In the genomic region with DNA sequence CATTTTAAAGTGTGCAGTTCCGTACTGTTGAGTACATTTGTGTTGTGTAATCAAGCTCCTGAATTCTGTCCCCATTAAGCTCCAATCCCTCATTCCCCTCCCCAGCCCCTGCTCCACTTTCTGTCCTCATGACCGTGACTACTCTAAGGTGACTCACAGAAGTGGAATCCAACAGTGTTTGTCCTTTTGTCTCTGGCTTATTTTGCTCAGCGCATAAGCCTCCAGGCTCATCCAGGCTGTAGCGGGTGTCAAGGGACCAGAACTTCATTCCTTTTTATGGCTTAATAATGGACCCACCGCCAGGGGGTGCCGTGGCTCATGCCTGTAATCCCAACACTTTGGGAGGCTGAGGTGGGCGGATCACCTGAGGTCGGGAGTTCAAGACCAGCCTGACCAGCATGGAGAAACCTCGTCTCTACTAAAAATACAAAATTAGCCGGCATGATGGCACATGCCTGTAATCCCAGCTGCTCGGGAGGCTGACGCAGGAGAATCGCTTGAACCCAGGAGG, we compare ENCODE assay signal across 8 cellular contexts. TPM values are rescaled to one million over a fixed set of nuclear protein-coding genes. Genes with fewer than 3 reads are reported as not detected.
DNase-seq lines count a peak whose midpoint lies in the region; ATAC-seq, FAIRE-seq and TF ChIP-seq lines count a peak whose summit lies in the region.
"Not testable (repeated sequence)": the region's sequence is repeated elsewhere in the genome, so short reads cannot be mapped to it uniquely, and the experiment has no call there.

No MANE protein-coding gene starts in this region.

- H3K4ac ChIP-seq in H1 (replicated peaks; ENCODE audit: insufficient read length, low read depth, low read length), result not testable (repeated sequence)

- not testable (repeated sequence) for H3K9ac ChIP-seq in H1 (replicated peaks in 1 of 4; ENCODE audit: extremely low read depth in 1 of 4, low read depth in 3 of 4, low read length in 3 of 4)

- H3K79me1 ChIP-seq in H1 (ENCODE audit: low read depth, low read length), result not testable (repeated sequence)

- not testable (repeated sequence) for H2BK20ac ChIP-seq in H1 (ENCODE audit: low read length)

- not testable (repeated sequence) for H3K23ac ChIP-seq in H1 (ENCODE audit: insufficient read length)

- not testable (repeated sequence) for H3K9me3 ChIP-seq in SJSA1 (replicated peaks); H1 (ENCODE audit: insufficient read depth in 2 of 2, low read depth in 1 of 2, low read length in 1 of 2); left lung

- not testable (repeated sequence) for H2BK15ac ChIP-seq in H1 (ENCODE audit: low read length)

- not testable (repeated sequence) for H3K4me3 Mint-ChIP-seq in GM23338; activated T-cell treated with anti-CD3 and anti-CD28 coated beads, Interleukin-2, amount 50 U/mL, for 24 hours

- intact Hi-C loops in left lung (cut with DNase I), result loop anchor here in 1 of 2 donors (5.0 kb wide), 1 partner anchor 70 kb away; no protein-coding TSS in a partner anchor

- TF ChIP-seq POLR2A in H1 (IDR thresholded peaks at IDR 0.05; ENCODE audit: control extremely low read depth in 1 of 2, low read depth in 2 of 2, low read length in 2 of 2), result not testable (repeated sequence)

- not testable (repeated sequence) for H4K5ac ChIP-seq in H1 (ENCODE audit: insufficient read length, low read depth, low read length)

- H3K14ac ChIP-seq in H1 (ENCODE audit: insufficient read length), result not testable (repeated sequence)

- ATAC-seq in GM23338, result not testable (repeated sequence)
- ATAC-seq in left lung, result peak; percentile 5

- H3K36me3 Mint-ChIP-seq in GM23338 (ENCODE audit: low read depth); activated T-cell treated with anti-CD3 and anti-CD28 coated beads, Interleukin-2, amount 50 U/mL, for 24 hours (ENCODE audit: low read depth): not testable (repeated sequence)

- H3K23me2 ChIP-seq in H1 (ENCODE audit: low read depth, low read length), result peaks cover 11% of the 10 kb centered on the region; the same call in 1 of the 2 replicates

- peak; percentile 66 to 77 for TF ChIP-seq CTCF in GM23338 (conservative IDR thresholded peaks at IDR 0.05; ENCODE audit: low read depth in 2 of 2)
- peak; percentile 38 to 55 (median 44) for TF ChIP-seq CTCF in H1 (IDR thresholded peaks at IDR 0.05; ENCODE audit: control extremely low read depth in 1 of 3, insufficient read depth in 1 of 3, low read depth in 1 of 3, low read length in 3 of 3)
- peak; percentile 6 to 16 for TF ChIP-seq CTCF in left lung (IDR thresholded peaks at IDR 0.05)

- not testable (repeated sequence) for H2AK5ac ChIP-seq in H1 (ENCODE audit: low read depth, low read length)

- 59% methylated on average over 13 of the region's 13 CpGs; no CpG with 5 or more reads in 1 of the 2 experiments for WGBS in H1 (ENCODE audit: extremely low coverage in 1 of 2, insufficient coverage in 1 of 2, insufficient read length in 1 of 2, insufficient replicate concordance in 2 of 2, low coverage in 1 of 2, low lambda C conversion rate in 2 of 2, missing lambda C conversion rate in 1 of 2), 2 experiments

- not testable (repeated sequence) for H3K18ac ChIP-seq in H1 (ENCODE audit: extremely low read depth, low read length)

- H2BK12ac ChIP-seq in H1 (ENCODE audit: low read depth, low read length), result not testable (repeated sequence)

- H2BK120ac ChIP-seq in H1 (replicated peaks; ENCODE audit: low read depth, low read length), result not testable (repeated sequence)

- H3K9me3 Mint-ChIP-seq in GM23338; activated T-cell treated with anti-CD3 and anti-CD28 coated beads, Interleukin-2, amount 50 U/mL, for 24 hours: not testable (repeated sequence)

- TF ChIP-seq RAD21 in H1 (IDR thresholded peaks at IDR 0.05 in 1 of 2, conservative IDR thresholded peaks at IDR 0.05 in 1 of 2; ENCODE audit: low read depth in 2 of 2, low read length in 2 of 2), result peak; percentile 8 to 28; a peak in 2 of 4 replicates

- not testable (repeated sequence) for H3K79me2 ChIP-seq in GM23338 (replicated peaks; ENCODE audit: insufficient read depth); H1 (ENCODE audit: control insufficient read depth in 1 of 2, insufficient read depth in 2 of 2, low read length in 2 of 2)

- not testable (repeated sequence) for H2AFZ ChIP-seq in GM23338; H1 (ENCODE audit: low read length)

- not testable (repeated sequence) for H3K56ac ChIP-seq in H1 (replicated peaks; ENCODE audit: insufficient read length, low read depth, low read length)

- peak; percentile 82 for FAIRE-seq in H1 (lab: Jason Lieb, UNC)

- not testable (repeated sequence) for H2BK5ac ChIP-seq in H1 (ENCODE audit: low read depth, low read length)

- H3K4me1 ChIP-seq in GM23338 (ENCODE audit: insufficient read depth), result not testable (repeated sequence)
- H3K4me1 ChIP-seq in SJSA1 (replicated peaks) (peaks cover 34% of the 10 kb centered on the region), H1 (replicated peaks in 1 of 4; ENCODE audit: control insufficient read depth in 3 of 4, insufficient read depth in 4 of 4, low read length in 3 of 4) (peaks cover 0 to 19% (median 13%) of the 10 kb centered on the region in 4 experiments; a peak in 5 of 7 replicates), left lung (peaks cover 11 to 38% of the 10 kb centered on the region in 2 donors)

- not testable (repeated sequence) for H3K4me2 ChIP-seq in GM23338; H1 (ENCODE audit: insufficient read depth in 1 of 2, low read depth in 2 of 2, low read length in 2 of 2)

- H4K20me1 ChIP-seq in GM23338 (replicated peaks; ENCODE audit: insufficient read depth); H1 (replicated peaks in 1 of 2; ENCODE audit: control insufficient read depth in 1 of 2, insufficient read depth in 2 of 2, low read length in 2 of 2): not testable (repeated sequence)

- H3K27me3 ChIP-seq in GM23338 (ENCODE audit: insufficient read depth) (peaks cover 67% of the 10 kb centered on the region), SJSA1 (replicated peaks) (peaks cover 22% of the 10 kb centered on the region), H1 (replicated peaks in 1 of 4; ENCODE audit: control insufficient read depth in 3 of 4, extremely low read depth in 1 of 4, insufficient read depth in 3 of 4, low read length in 3 of 4) (peaks cover 6 to 65% (median 41%) of the 10 kb centered on the region in 4 experiments), left lung (peaks cover 12 to 94% of the 10 kb centered on the region in 2 donors)

- CTCF ChIA-PET in H1 (lab: Charles Lee; ENCODE audit: partially characterized antibody), result interaction anchor here (0.9 to 33.4 kb wide), 21 partner anchors 10 to 391 kb away, joined by 3 to 977 read pairs (median 6); partner anchors contain the start of genes ANTKMT, CCDC78, CHTF18 and CIAO3

- H3K9me2 ChIP-seq in GM23338 (ENCODE audit: insufficient read depth), result not testable (repeated sequence)

- DNase-seq in CD1c-positive myeloid dendritic cell (ENCODE audit: extremely low spot score) (peak; percentile 61), GM23338 (ENCODE audit: low spot score) (peak; percentile 89), NCI-H1092 treated with DMSO at 0.1 percent for 48 hours (lab: John Stamatoyannopoulos, UW) (peak; percentile 16), SJSA1 (ENCODE audit: low read depth in 1 of 2, low spot score in 2 of 2) (peak; percentile 89 to 92), H1 (ENCODE audit: low read depth in 1 of 2, low spot score in 2 of 2) (peak in 1 of 2 experiments; percentile 89)
- DNase-seq in activated T-cell treated with anti-CD3 and anti-CD28 coated beads, Interleukin-2, amount 50 U/mL, for 24 hours, result peak; percentile 72
- not testable (repeated sequence) for DNase-seq in left lung
- peak; percentile 59 to 68 for DNase-seq in stimulated activated CD4-positive, alpha-beta T cell treated with anti-CD3 and anti-CD28 coated beads, Interleukin-4, amount 100 ng/mL, for 48 hours (ENCODE audit: low read depth in 2 of 2)

- POLR2A ChIA-PET in H1 (lab: Charles Lee; ENCODE audit: partially characterized antibody), result interaction anchor here (1.6 to 20.9 kb wide), 3 partner anchors 14 to 73 kb away, joined by 4 to 353 read pairs (median 7); partner anchors contain the start of genes ANTKMT, CCDC78, HAGHL and JMJD8

- H3K4me1 Mint-ChIP-seq in GM23338; activated T-cell treated with anti-CD3 and anti-CD28 coated beads, Interleukin-2, amount 50 U/mL, for 24 hours (ENCODE audit: low read depth): not testable (repeated sequence)

- not testable (repeated sequence) for H3K27ac ChIP-seq in GM23338 (ENCODE audit: low read depth); SJSA1; H1 (ENCODE audit: low read depth, low read length); left lung

- H4K91ac ChIP-seq in H1 (replicated peaks; ENCODE audit: insufficient read length, low read length), result not testable (repeated sequence)

- peaks cover 51% of the 10 kb centered on the region for H3K27me3 Mint-ChIP-seq in GM23338 (ENCODE audit: insufficient read depth, low read depth, poor library complexity)
- peaks cover 52% of the 10 kb centered on the region for H3K27me3 Mint-ChIP-seq in activated T-cell treated with anti-CD3 and anti-CD28 coated beads, Interleukin-2, amount 50 U/mL, for 24 hours

- H3F3A ChIP-seq in GM23338 (replicated peaks; ENCODE audit: low read depth), result not testable (repeated sequence)

- H4K8ac ChIP-seq in H1 (ENCODE audit: extremely low read depth, insufficient read depth, low read length), result not testable (repeated sequence)

- H3K36me3 ChIP-seq in GM23338 (ENCODE audit: insufficient read depth); SJSA1; H1 (ENCODE audit: control insufficient read depth in 2 of 4, insufficient read depth in 4 of 4, low read length in 3 of 4); left lung: not testable (repeated sequence)

- not testable (repeated sequence) for TF ChIP-seq EP300 in H1 (IDR thresholded peaks at IDR 0.05; ENCODE audit: borderline replicate concordance in 1 of 2, low read depth in 2 of 2, low read length in 2 of 2)

- H3K4me3 ChIP-seq in GM23338; SJSA1; H1 (ENCODE audit: extremely low read depth in 1 of 4, insufficient read depth in 2 of 4, low read depth in 3 of 4, low read length in 4 of 4); left lung: not testable (repeated sequence)

- H3K27ac Mint-ChIP-seq in GM23338; activated T-cell treated with anti-CD3 and anti-CD28 coated beads, Interleukin-2, amount 50 U/mL, for 24 hours: not testable (repeated sequence)

RNA-seq across cellular contexts. Expression of gene METRN, which starts 2.1 kb away (rescaled TPM):
- total RNA-seq in GM23338 (2014; rRNA removed; shearing (Covaris generic)), result 33.0 and 36.9 TPM in 2 replicates
- 18.7 and 28.9 TPM in 2 replicates for polyA plus RNA-seq in GM23338 (2016; fragmentation: Nextera tagmentation; extraction: Ambion mirVana)
- total RNA-seq in SJSA1 (2014; rRNA removed; shearing (Covaris generic)), result 75.5 and 99.3 TPM in 2 replicates
- 18.7 and 19.1 TPM in 2 replicates for total RNA-seq in H1 (2021; fragmentation: NEBNext Ultra II Directional; extraction: Animal tissue kit (Norgen Biotek cat#: 25700))
- 25.8 and 43.4 TPM in 2 replicates for polyA plus RNA-seq in H1 (2011; rRNA removed)
- 39.6 TPM for polyA plus RNA-seq in H1 (2011; cell fraction: cytosol; rRNA removed)
- polyA plus RNA-seq in H1 (2011; cell fraction: nucleus; rRNA removed), result 64.1 TPM
- 7.7 to 23.1 TPM (median 19.6 TPM) in 4 replicates for polyA plus RNA-seq in H1 (2012, experiment 1 of 2)
- polyA plus RNA-seq in H1 (2012, experiment 2 of 2), result 13.6 TPM
- polyA plus RNA-seq in H1 (2013, experiment 1 of 2), result 11.6 TPM
- polyA plus RNA-seq in H1 (2013, experiment 2 of 2), result 12.0 TPM
- polyA minus RNA-seq in H1 (2011; rRNA and poly(A)+ RNA removed), result 2.6 and 3.7 TPM in 2 replicates
- 10.6 TPM for polyA minus RNA-seq in H1 (2011; cell fraction: cytosol; rRNA and poly(A)+ RNA removed)
- 13.7 TPM for polyA minus RNA-seq in H1 (2011; cell fraction: nucleus; rRNA and poly(A)+ RNA removed)
- 10 to 100 TPM; 37.0 to 57.3 TPM for total RNA-seq in left lung

RNA-seq across cellular contexts. Expression of gene FBXL16, which starts 7.2 kb away (rescaled TPM):
- total RNA-seq in GM23338 (2014; rRNA removed; shearing (Covaris generic)), result 10.6 and 12.6 TPM in 2 replicates
- 7.9 and 8.9 TPM in 2 replicates for polyA plus RNA-seq in GM23338 (2016; fragmentation: Nextera tagmentation; extraction: Ambion mirVana)
- 0.13 TPM in 1 of 2 replicates, not detected in the other for total RNA-seq in SJSA1 (2014; rRNA removed; shearing (Covaris generic))
- total RNA-seq in H1 (2021; fragmentation: NEBNext Ultra II Directional; extraction: Animal tissue kit (Norgen Biotek cat#: 25700)), result 10.3 and 12.5 TPM in 2 replicates
- 12.8 and 21.9 TPM in 2 replicates for polyA plus RNA-seq in H1 (2011; rRNA removed)
- polyA plus RNA-seq in H1 (2011; cell fraction: cytosol; rRNA removed), result 10.8 TPM
- polyA plus RNA-seq in H1 (2011; cell fraction: nucleus; rRNA removed), result 15.2 TPM
- 6.9 to 31.1 TPM (median 29.9 TPM) in 4 replicates for polyA plus RNA-seq in H1 (2012, experiment 1 of 2)
- 7.1 TPM for polyA plus RNA-seq in H1 (2012, experiment 2 of 2)
- 15.8 TPM for polyA plus RNA-seq in H1 (2013, experiment 1 of 2)
- 14.3 TPM for polyA plus RNA-seq in H1 (2013, experiment 2 of 2)
- 3.3 and 3.8 TPM in 2 replicates for polyA minus RNA-seq in H1 (2011; rRNA and poly(A)+ RNA removed)
- polyA minus RNA-seq in H1 (2011; cell fraction: cytosol; rRNA and poly(A)+ RNA removed), result 10.3 TPM
- polyA minus RNA-seq in H1 (2011; cell fraction: nucleus; rRNA and poly(A)+ RNA removed), result 7.1 TPM
- 1 to 10 TPM in 1 of 2 donors, under 1 TPM in 1; 0.50 to 5.7 TPM for total RNA-seq in left lung

RNA-seq across cellular contexts. Expression of gene ANTKMT, which starts 8.2 kb away (rescaled TPM):
- total RNA-seq in GM23338 (2014; rRNA removed; shearing (Covaris generic)), result 23.8 and 37.1 TPM in 2 replicates
- polyA plus RNA-seq in GM23338 (2016; fragmentation: Nextera tagmentation; extraction: Ambion mirVana) (37.2 and 59.0 TPM in 2 replicates), H1 (2011; rRNA removed) (26.6 and 50.3 TPM in 2 replicates)
- total RNA-seq in SJSA1 (2014; rRNA removed; shearing (Covaris generic)), result 43.7 and 95.5 TPM in 2 replicates
- 26.5 and 31.8 TPM in 2 replicates for total RNA-seq in H1 (2021; fragmentation: NEBNext Ultra II Directional; extraction: Animal tissue kit (Norgen Biotek cat#: 25700))
- polyA plus RNA-seq in H1 (2011; cell fraction: cytosol; rRNA removed), result 26.8 TPM
- polyA plus RNA-seq in H1 (2011; cell fraction: nucleus; rRNA removed), result 47.4 TPM
- 5.3 to 19.7 TPM (median 15.5 TPM) in 4 replicates for polyA plus RNA-seq in H1 (2012, experiment 1 of 2)
- polyA plus RNA-seq in H1 (2012, experiment 2 of 2), result 9.2 TPM
- polyA plus RNA-seq in H1 (2013, experiment 1 of 2), result 26.3 TPM
- polyA plus RNA-seq in H1 (2013, experiment 2 of 2), result 25.7 TPM
- 0.66 and 1.2 TPM in 2 replicates for polyA minus RNA-seq in H1 (2011; rRNA and poly(A)+ RNA removed)
- polyA minus RNA-seq in H1 (2011; cell fraction: cytosol; rRNA and poly(A)+ RNA removed), result 13.1 TPM
- polyA minus RNA-seq in H1 (2011; cell fraction: nucleus; rRNA and poly(A)+ RNA removed), result 15.1 TPM
- 10 to 100 TPM; 45.8 to 52.9 TPM for total RNA-seq in left lung

RNA-seq across cellular contexts. Expression of gene CCDC78, which starts 13.4 kb away (rescaled TPM):
- total RNA-seq in GM23338 (2014; rRNA removed; shearing (Covaris generic)), result 3.5 and 12.6 TPM in 2 replicates
- polyA plus RNA-seq in GM23338 (2016; fragmentation: Nextera tagmentation; extraction: Ambion mirVana), result 8.7 and 10.5 TPM in 2 replicates
- 0.26 TPM in 1 of 2 replicates, not detected in the other for total RNA-seq in SJSA1 (2014; rRNA removed; shearing (Covaris generic))
- 8.2 and 8.5 TPM in 2 replicates for total RNA-seq in H1 (2021; fragmentation: NEBNext Ultra II Directional; extraction: Animal tissue kit (Norgen Biotek cat#: 25700))
- polyA plus RNA-seq in H1 (2011; rRNA removed), result 7.1 and 10.9 TPM in 2 replicates
- polyA plus RNA-seq in H1 (2011; cell fraction: cytosol; rRNA removed), result 9.8 TPM
- 90.1 TPM for polyA plus RNA-seq in H1 (2011; cell fraction: nucleus; rRNA removed)
- 7.2 to 12.1 TPM (median 10.1 TPM) in 4 replicates for polyA plus RNA-seq in H1 (2012, experiment 1 of 2)
- 4.7 TPM for polyA plus RNA-seq in H1 (2012, experiment 2 of 2)
- 6.5 TPM for polyA plus RNA-seq in H1 (2013, experiment 1 of 2)
- polyA plus RNA-seq in H1 (2013, experiment 2 of 2), result 6.2 TPM
- polyA minus RNA-seq in H1 (2011; rRNA and poly(A)+ RNA removed), result 1.3 and 1.4 TPM in 2 replicates
- polyA minus RNA-seq in H1 (2011; cell fraction: cytosol; rRNA and poly(A)+ RNA removed), result 2.9 TPM
- 14.3 TPM for polyA minus RNA-seq in H1 (2011; cell fraction: nucleus; rRNA and poly(A)+ RNA removed)
- 10 to 100 TPM in 1 of 2 donors, under 1 TPM in 1; 0.96 to 13.7 TPM for total RNA-seq in left lung

RNA-seq across cellular contexts. Expression of gene HAGHL, which starts 14.1 kb away (rescaled TPM):
- 19.1 and 21.6 TPM in 2 replicates for total RNA-seq in GM23338 (2014; rRNA removed; shearing (Covaris generic))
- polyA plus RNA-seq in GM23338 (2016; fragmentation: Nextera tagmentation; extraction: Ambion mirVana) (35.3 and 45.2 TPM in 2 replicates), H1 (2011; rRNA removed) (26.9 and 41.5 TPM in 2 replicates)
- total RNA-seq in SJSA1 (2014; rRNA removed; shearing (Covaris generic)), result 7.8 and 16.6 TPM in 2 replicates
- 23.1 and 26.6 TPM in 2 replicates for total RNA-seq in H1 (2021; fragmentation: NEBNext Ultra II Directional; extraction: Animal tissue kit (Norgen Biotek cat#: 25700))
- 40.3 TPM for polyA plus RNA-seq in H1 (2011; cell fraction: cytosol; rRNA removed)
- 107 TPM for polyA plus RNA-seq in H1 (2011; cell fraction: nucleus; rRNA removed)
- polyA plus RNA-seq in H1 (2012, experiment 1 of 2), result 12.3 to 24.7 TPM (median 23.4 TPM) in 4 replicates
- polyA plus RNA-seq in H1 (2012, experiment 2 of 2), result 11.8 TPM
- polyA plus RNA-seq in H1 (2013, experiment 1 of 2), result 12.5 TPM
- 14.3 TPM for polyA plus RNA-seq in H1 (2013, experiment 2 of 2)
- 2.0 and 3.2 TPM in 2 replicates for polyA minus RNA-seq in H1 (2011; rRNA and poly(A)+ RNA removed)
- 12.3 TPM for polyA minus RNA-seq in H1 (2011; cell fraction: cytosol; rRNA and poly(A)+ RNA removed)
- 15.1 TPM for polyA minus RNA-seq in H1 (2011; cell fraction: nucleus; rRNA and poly(A)+ RNA removed)
- 1 to 10 TPM; 8.7 to 9.9 TPM for total RNA-seq in left lung

Comparison
In these comparisons a context has a peak if more than half of its experiments do, and no peak if none do; other contexts are left out.
1. CTCF ChIP-seq: peak in every context shown above with its lines; median percentile 72 in GM23338; 44 in H1; 11 in left lung.